Comparison of ENCODE assay signal across 18 cellular contexts in genomic region chr2:121468936-121469335, GRCh38.
DNase-seq lines count a peak whose midpoint lies in the region; ATAC-seq, FAIRE-seq and TF ChIP-seq lines count a peak whose summit lies in the region.
"Had no signal": no experiment of that assay in that cellular context is flagged by ENCODE, and none has a peak within 500 bp of the region (broad histone marks: within the 10 kb centered on the region; RNA-seq: fewer than 3 reads in every experiment).

No MANE protein-coding gene starts in this region.

- H3K27ac ChIP-seq in endodermal cell (ENCODE audit: low read depth, low read length): no peak overlapping the region

- peaks cover 5% of the 10 kb centered on the region for H3K4me1 Mint-ChIP-seq in activated naive CD8-positive, alpha-beta T cell treated with anti-CD3 and anti-CD28 coated beads, Interleukin-2, amount 50 U/mL, for 24 hours
- H3K4me1 Mint-ChIP-seq in activated naive CD8-positive, alpha-beta T cell treated with anti-CD3 and anti-CD28 coated beads for 36 hours: peaks cover 4% of the 10 kb centered on the region
- H3K4me1 Mint-ChIP-seq in endodermal cell: peaks cover 42% of the 10 kb centered on the region
- peaks cover 65 to 73% of the 10 kb centered on the region in 2 donors for H3K4me1 Mint-ChIP-seq in natural killer cell
- H3K4me1 Mint-ChIP-seq: B cell had no signal

- intact Hi-C loops in natural killer cell (cut with micrococcal nuclease): loop anchor here (2.0 kb wide), 1 partner anchor 62 kb away; the partner anchor contains the start of gene RNU4ATAC

- no peak overlapping the region for H3K9ac ChIP-seq in endodermal cell (ENCODE audit: extremely low read depth, low read length, poor library complexity, severe bottlenecking)

- H3K36me3 Mint-ChIP-seq in activated naive CD8-positive, alpha-beta T cell treated with anti-CD3 and anti-CD28 coated beads, Interleukin-2, amount 50 U/mL, for 24 hours (ENCODE audit: low read depth): peaks cover 44% of the 10 kb centered on the region
- H3K36me3 Mint-ChIP-seq in activated naive CD8-positive, alpha-beta T cell treated with anti-CD3 and anti-CD28 coated beads for 36 hours: peaks cover 38% of the 10 kb centered on the region
- H3K36me3 Mint-ChIP-seq in endodermal cell (ENCODE audit: low read depth) (peaks cover 61% of the 10 kb centered on the region), natural killer cell (peaks cover 11% of the 10 kb centered on the region)

- H3K4me3 Mint-ChIP-seq in activated naive CD8-positive, alpha-beta T cell treated with anti-CD3 and anti-CD28 coated beads, Interleukin-2, amount 50 U/mL, for 24 hours: no peak overlapping the region
- H3K4me3 Mint-ChIP-seq in activated naive CD8-positive, alpha-beta T cell treated with anti-CD3 and anti-CD28 coated beads for 36 hours: no peak overlapping the region
- peak overlapping the region; percentile 4 for H3K4me3 Mint-ChIP-seq in endodermal cell
- peak overlapping the region; percentile 66 for H3K4me3 Mint-ChIP-seq in natural killer cell
- H3K4me3 Mint-ChIP-seq: B cell; CD4-positive, alpha-beta T cell; HFFc6 had no signal

- H3K9me3 Mint-ChIP-seq in activated naive CD8-positive, alpha-beta T cell treated with anti-CD3 and anti-CD28 coated beads, Interleukin-2, amount 50 U/mL, for 24 hours: no peaks in the 10 kb centered on the region
- H3K9me3 Mint-ChIP-seq in activated naive CD8-positive, alpha-beta T cell treated with anti-CD3 and anti-CD28 coated beads for 36 hours: no peaks in the 10 kb centered on the region
- H3K9me3 Mint-ChIP-seq in endodermal cell: peaks cover 11% of the 10 kb centered on the region
- no peaks in the 10 kb centered on the region for H3K9me3 Mint-ChIP-seq in natural killer cell
- H3K9me3 Mint-ChIP-seq: CD4-positive, alpha-beta T cell; HFFc6 had no signal

- H3K27me3 Mint-ChIP-seq in activated naive CD8-positive, alpha-beta T cell treated with anti-CD3 and anti-CD28 coated beads, Interleukin-2, amount 50 U/mL, for 24 hours: no peaks in the 10 kb centered on the region
- no peaks in the 10 kb centered on the region for H3K27me3 Mint-ChIP-seq in activated naive CD8-positive, alpha-beta T cell treated with anti-CD3 and anti-CD28 coated beads for 36 hours
- H3K27me3 Mint-ChIP-seq in endodermal cell (ENCODE audit: insufficient read depth) (no peaks in the 10 kb centered on the region), natural killer cell (ENCODE audit: low read depth in 2 of 2) (no peaks in the 10 kb centered on the region)
- H3K27me3 Mint-ChIP-seq: B cell; CD4-positive, alpha-beta T cell had no signal

- ATAC-seq in activated naive CD8-positive, alpha-beta T cell treated with anti-CD3 and anti-CD28 coated beads, Interleukin-2, amount 50 U/mL, for 24 hours: no peak
- ATAC-seq in natural killer cell (peak; percentile 48 to 76 (median 72)), GM19455 (IDR thresholded peaks at IDR 0.05; ENCODE audit: unreplicated experiment) (no peak)
- ATAC-seq: HepG2 had no signal

- TF ChIP-seq POLR2A in H54 (IDR thresholded peaks at IDR 0.05; ENCODE audit: low read depth, low read length): no peak

- no peak for TF ChIP-seq CTCF in endodermal cell (conservative IDR thresholded peaks at IDR 0.05)
- no peak for TF ChIP-seq CTCF in natural killer cell (IDR thresholded peaks at IDR 0.05)

- peak overlapping the region; percentile 55 for H3K27ac Mint-ChIP-seq in activated naive CD8-positive, alpha-beta T cell treated with anti-CD3 and anti-CD28 coated beads, Interleukin-2, amount 50 U/mL, for 24 hours
- no peak overlapping the region for H3K27ac Mint-ChIP-seq in activated naive CD8-positive, alpha-beta T cell treated with anti-CD3 and anti-CD28 coated beads for 36 hours
- peak overlapping the region; percentile 80 for H3K27ac Mint-ChIP-seq in endodermal cell
- peak overlapping the region; percentile 91 to 92 for H3K27ac Mint-ChIP-seq in natural killer cell
- H3K27ac Mint-ChIP-seq: B cell; CD4-positive, alpha-beta T cell; HFFc6 had no signal

- H3K4me1 ChIP-seq in endodermal cell (ENCODE audit: control insufficient read depth, insufficient read depth, low read length): peaks cover 24% of the 10 kb centered on the region

- no peak for FAIRE-seq in H54 (lab: Jason Lieb, UNC)
- FAIRE-seq: A204.1, GM19239, H1, HepG2, HTR-8/SVneo had no signal

- no peaks in the 10 kb centered on the region for H3K27me3 ChIP-seq in endodermal cell (ENCODE audit: control insufficient read depth, insufficient read depth, low read length, poor library complexity, severe bottlenecking)

- H3K36me3 ChIP-seq in endodermal cell (ENCODE audit: control insufficient read depth, insufficient read depth, low read length): peaks cover 51% of the 10 kb centered on the region

- H3K4me3 ChIP-seq in endodermal cell (ENCODE audit: low read length): no peak overlapping the region

- whole genome bisulfite sequencing in endodermal cell (ENCODE audit: insufficient coverage in 1 of 2, insufficient read length in 1 of 2), 2 experiments: 88% methylated on average over 6 of the region's 6 CpGs; no CpG with 5 or more reads in 1 of the 2 experiments

- peaks cover 13% of the 10 kb centered on the region for H3K9me3 ChIP-seq in endodermal cell (ENCODE audit: control insufficient read depth, low read length)

- no peak for DNase-seq in activated naive CD8-positive, alpha-beta T cell treated with anti-CD3 and anti-CD28 coated beads, Interleukin-2, amount 50 U/mL, for 24 hours
- no peak for DNase-seq in activated naive CD8-positive, alpha-beta T cell treated with anti-CD3 and anti-CD28 coated beads for 36 hours
- no peak for DNase-seq in endodermal cell
- DNase-seq in natural killer cell: no peak
- no peak for DNase-seq in H54 (ENCODE audit: insufficient read length, low spot score)
- DNase-seq in NCI-H226: no peak
- DNase-seq: C1 segment of cervical spinal cord; CD4-positive, alpha-beta T cell; GF-D8; HCEC 1CT; HFFc6 had no signal

Comparison
In these comparisons a context has a peak if more than half of its experiments do, and no peak if none do; other contexts are left out.
1. ATAC-seq: peak in natural killer cell (3 of 3); none in activated naive CD8-positive, alpha-beta T cell treated with anti-CD3 and anti-CD28 coated beads, Interleukin-2, amount 50 U/mL, for 24 hours (single experiment) and GM19455 (single experiment).
2. H3K4me3 Mint-ChIP-seq: peak in endodermal cell (single experiment) and natural killer cell (single experiment); none in activated naive CD8-positive, alpha-beta T cell treated with anti-CD3 and anti-CD28 coated beads, Interleukin-2, amount 50 U/mL, for 24 hours (single experiment) and activated naive CD8-positive, alpha-beta T cell treated with anti-CD3 and anti-CD28 coated beads for 36 hours (single experiment).